ENCODE assay signal across 27 cellular contexts in the genomic region with DNA sequence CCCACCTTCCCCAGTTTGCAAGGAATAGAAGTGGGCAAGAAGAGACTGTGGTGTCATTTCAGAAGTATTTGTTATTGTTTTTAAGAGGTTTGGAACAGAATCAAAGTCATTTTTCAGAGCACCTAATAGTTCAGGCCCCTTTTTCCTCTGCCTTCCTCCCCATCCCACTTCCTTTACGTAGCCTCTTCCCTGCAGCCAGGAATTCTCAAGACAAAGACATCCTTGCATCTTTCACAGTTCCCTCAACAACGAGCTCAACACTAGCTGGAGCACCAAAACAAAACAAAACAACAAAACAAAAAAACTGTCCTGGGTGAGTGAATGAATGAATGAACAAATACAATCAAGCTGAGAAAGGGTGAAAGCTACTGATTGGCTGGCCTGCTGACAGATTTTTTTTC. TPM values are rescaled to one million over a fixed set of nuclear protein-coding genes. Genes with fewer than 3 reads are reported as not detected.
DNase-seq lines count a peak whose midpoint lies in the region; FAIRE-seq and TF ChIP-seq lines count a peak whose summit lies in the region.
"Had no signal": no experiment of that assay in that cellular context is flagged by ENCODE, and none has a peak within 500 bp of the region (broad histone marks: within the 10 kb centered on the region; RNA-seq: fewer than 3 reads in every experiment).

No MANE protein-coding gene starts in this region.

- intact Hi-C loops in kidney (cut with DNase I): no loop called here

- H3K36me3 ChIP-seq in small intestine (ENCODE audit: control insufficient read depth in 2 of 2, insufficient read depth in 2 of 2, low read length in 2 of 2): no peaks in the 10 kb centered on the region
- H3K36me3 ChIP-seq in kidney (ENCODE audit: control insufficient read depth in 1 of 2, insufficient read depth in 2 of 2, low read length in 2 of 2): no peaks in the 10 kb centered on the region
- H3K36me3 ChIP-seq: Peyer's patch, thyroid gland had no signal

- H3K9me3 ChIP-seq in small intestine (ENCODE audit: control insufficient read depth, low read depth) (no peaks in the 10 kb centered on the region), kidney (ENCODE audit: control insufficient read depth in 1 of 2, low read length in 2 of 2) (no peaks in the 10 kb centered on the region)
- H3K9me3 ChIP-seq: Peyer's patch, thyroid gland had no signal

- WGBS in small intestine, 3 donors: 47 to 66% (median 57%) methylated on average over 2 of the region's 2 CpGs

- no peak overlapping the region for H3K4me3 ChIP-seq in fibroblast of pulmonary artery (replicated peaks; ENCODE audit: low read depth, low read length)
- no peak overlapping the region for H3K4me3 ChIP-seq in small intestine (ENCODE audit: low read depth in 1 of 2, low read length in 2 of 2)
- no peak overlapping the region for H3K4me3 ChIP-seq in kidney (ENCODE audit: low read length in 2 of 2)
- H3K4me3 ChIP-seq: Peyer's patch, skin epidermis, thyroid gland had no signal

- no peak for FAIRE-seq in small intestine (lab: Jason Lieb, UNC)
- no peak for FAIRE-seq in kidney (lab: Jason Lieb, UNC)
- FAIRE-seq: GM18507 had no signal

- DNase-seq in M059J (ENCODE audit: low read depth) (peak; percentile 74), astrocyte of the hippocampus (ENCODE audit: low read depth, low spot score) (peak; percentile 31), fibroblast of pulmonary artery (ENCODE audit: low read depth) (peak; percentile 85), pulmonary artery endothelial cell (ENCODE audit: low read depth, low spot score) (peak; percentile 81), small intestine (no peak), kidney (no peak)
- DNase-seq in central memory CD4-positive, alpha-beta T cell: no peak
- DNase-seq in activated naive CD4-positive, alpha-beta T cell (lab: John Stamatoyannopoulos, UW): no peak
- DNase-seq: activated CD4-positive, alpha-beta T cell treated with anti-CD3 and anti-CD28 coated beads, Interleukin-2, amount 50 U/mL, for 4 hours; activated CD8-positive, alpha-beta memory T cell treated with anti-CD3 and anti-CD28 coated beads, Interleukin-2, amount 50 U/mL, for 48 hours; CD8-positive, alpha-beta T cell; cerebellar nuclear complex; HCEC 1CT; left colon; MM.1S; NCI-H1436; NCI-H510A treated with DMSO at 0.1 percent for 48 hours; NK-92 treated with Interleukin-12 subunit alpha and Interleukin-12 subunit beta, amount 100 ng/mL, for 24 hours; Peyer's patch; stimulated activated CD4-positive, alpha-beta T cell treated with anti-CD3 and anti-CD28 coated beads, Interleukin-2, amount 100 ng/mL, for 48 hours; stimulated activated naive CD4-positive, alpha-beta T cell; thyroid gland had no signal

- H3K4me1 ChIP-seq in small intestine (ENCODE audit: control insufficient read depth in 2 of 2, insufficient read depth in 1 of 2, low read depth in 1 of 2, low read length in 1 of 2): no peaks in the 10 kb centered on the region
- peaks cover 5 to 8% of the 10 kb centered on the region in 2 donors for H3K4me1 ChIP-seq in kidney (ENCODE audit: control insufficient read depth in 1 of 2, insufficient read depth in 1 of 2, low read depth in 1 of 2, low read length in 2 of 2)
- H3K4me1 ChIP-seq: Peyer's patch had no signal

- no peak overlapping the region for H3K9ac ChIP-seq in kidney (ENCODE audit: low read length in 2 of 2)

- peaks cover 0 to 2% of the 10 kb centered on the region in 2 donors for H3K27me3 ChIP-seq in small intestine (ENCODE audit: control insufficient read depth in 2 of 2, insufficient read depth in 2 of 2, low read length in 2 of 2)
- H3K27me3 ChIP-seq: Peyer's patch, thyroid gland had no signal

- TF ChIP-seq CTCF in fibroblast of pulmonary artery (IDR thresholded peaks at IDR 0.05; ENCODE audit: low read length, missing control alignments) (no peak), kidney (IDR thresholded peaks at IDR 0.05; ENCODE audit: borderline replicate concordance, extremely low read depth, insufficient read depth) (no peak)

- H3K27ac ChIP-seq in small intestine (ENCODE audit: low read depth in 1 of 2, low read length in 1 of 2) (no peak overlapping the region), kidney (ENCODE audit: low read depth in 2 of 2, low read length in 2 of 2) (peak overlapping the region in 1 of 2 donors; percentile 52)
- H3K27ac ChIP-seq: Peyer's patch, thyroid gland, VCaP had no signal

RNA-seq across cellular contexts. Expression of gene PALMD, which starts 7.0 kb away (rescaled TPM):
- total RNA-seq in M059J (2014; rRNA removed; shearing (Covaris generic)): 10.2 and 11.7 TPM in 2 replicates
- total RNA-seq in pulmonary artery endothelial cell (71.1 and 103 TPM in 2 replicates), kidney (25.2 TPM)
- polyA plus RNA-seq in small intestine (10 to 100 TPM in 1 of 3 donors, 1 to 10 TPM in 1, under 1 TPM in 1; 0.67 to 14.5 (median 1.1) TPM), kidney (ENCODE audit: insufficient read depth, low read depth, low replicate concordance) (10.1 TPM)
- total RNA-seq: CD8-positive, alpha-beta T cell; natural killer cell treated with Interleukin-12 subunit alpha and Interleukin-12 subunit beta and Interleukin-15 and Interleukin-18, amount 100 ng/mL, for 72 hours; T-helper 2 cell treated with Interferon-gamma antibody and Interleukin-4, amounts not matched to agents 100 ng/mL and 5 ng/mL, for 36 hours had no signal

Comparison
In these comparisons a context has a peak if more than half of its experiments do, and no peak if none do; other contexts are left out.
1. DNase-seq: peak in M059J (single experiment), astrocyte of the hippocampus (single experiment), fibroblast of pulmonary artery (single experiment) and pulmonary artery endothelial cell (single experiment); none in central memory CD4-positive, alpha-beta T cell (single experiment), small intestine (single experiment), activated naive CD4-positive, alpha-beta T cell (0 of 4) and kidney (single experiment).